ENCODE assay signal across 8 cellular contexts in the genomic region with DNA sequence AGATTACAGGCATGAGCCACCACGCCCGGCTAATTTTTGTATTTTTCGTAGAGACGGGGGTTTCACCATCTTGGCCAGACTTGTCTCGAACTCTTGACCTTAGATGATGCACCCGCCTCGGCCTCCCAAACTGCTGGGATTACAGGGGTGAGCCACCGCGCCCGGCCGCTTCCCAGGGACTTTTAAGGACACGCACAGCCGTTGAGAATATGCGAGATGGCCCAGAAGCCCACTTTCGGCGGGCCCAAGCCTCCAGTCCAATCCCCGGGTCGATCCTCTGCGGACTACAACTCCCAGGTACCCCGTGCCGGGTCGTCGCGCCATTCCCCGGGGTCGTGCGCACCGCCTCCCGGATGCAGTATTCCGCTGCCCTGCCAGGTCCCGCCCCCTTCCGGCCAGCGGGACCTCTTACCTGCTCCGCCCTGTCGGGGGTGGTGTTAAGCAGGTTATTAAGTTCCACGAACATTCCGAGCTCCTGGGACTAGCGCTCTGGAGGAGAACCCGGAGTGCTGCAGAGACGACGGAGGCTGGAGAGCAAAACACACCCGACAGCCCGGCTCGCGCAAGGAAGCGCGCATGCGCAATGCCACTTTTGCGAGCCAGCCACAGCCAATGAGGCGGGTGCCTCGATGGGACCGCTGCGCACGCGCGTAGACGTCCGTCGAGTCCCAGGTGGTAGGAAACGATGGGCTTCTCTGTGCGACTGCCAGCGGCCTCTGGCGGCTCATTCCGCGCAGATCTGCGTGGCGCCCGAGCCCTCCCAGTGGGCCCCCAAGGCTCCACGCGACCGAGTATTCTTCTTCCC. TPM values are rescaled to one million over a fixed set of nuclear protein-coding genes. Genes with fewer than 3 reads are reported as not detected.
DNase-seq lines count a peak whose midpoint lies in the region; ATAC-seq and TF ChIP-seq lines count a peak whose summit lies in the region.

A gene with protein sequence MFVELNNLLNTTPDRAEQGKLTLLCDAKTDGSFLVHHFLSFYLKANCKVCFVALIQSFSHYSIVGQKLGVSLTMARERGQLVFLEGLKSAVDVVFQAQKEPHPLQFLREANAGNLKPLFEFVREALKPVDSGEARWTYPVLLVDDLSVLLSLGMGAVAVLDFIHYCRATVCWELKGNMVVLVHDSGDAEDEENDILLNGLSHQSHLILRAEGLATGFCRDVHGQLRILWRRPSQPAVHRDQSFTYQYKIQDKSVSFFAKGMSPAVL (minus strand): TSS at position 588 of the 805 bp plus-strand sequence. CDS start 122 bp downstream, at position 466.

- H3K27ac ChIP-seq in left ventricle myocardium inferior (replicated peaks) (peak within 1 kb of the TSS; percentile 95), prostate gland (peak within 1 kb of the TSS; percentile 94 to 96), urinary bladder (ENCODE audit: low read depth) (peak within 1 kb of the TSS; percentile 89)

- TF ChIP-seq POLR2A in prostate gland (IDR thresholded peaks at IDR 0.05), result peak; percentile 35

- no peaks in the 10 kb centered on the region for H3K27me3 ChIP-seq in left ventricle myocardium inferior (ENCODE audit: low read depth)
- H3K27me3 ChIP-seq in prostate gland (replicated peaks; ENCODE audit: insufficient read depth), result no peaks in the 10 kb centered on the region

- H3K36me3 Mint-ChIP-seq in T-helper 17 cell (ENCODE audit: low read depth), result no peaks in the 10 kb centered on the region

- ATAC-seq in GM18498 (IDR thresholded peaks at IDR 0.05; ENCODE audit: unreplicated experiment) (peak; percentile 95), HG02938 (IDR thresholded peaks at IDR 0.05; ENCODE audit: unreplicated experiment) (peak; percentile 94), T-helper 17 cell (peak; percentile 96)

- peak within 1 kb of the TSS; percentile 93 for H3K27ac Mint-ChIP-seq in T-helper 17 cell

- H3K9me3 ChIP-seq in T-helper 17 cell (ENCODE audit: control insufficient read depth, low read length, poor library complexity, severe bottlenecking) (no peaks in the 10 kb centered on the region), left ventricle myocardium inferior (replicated peaks) (no peaks in the 10 kb centered on the region), prostate gland (no peaks in the 10 kb centered on the region)

- WGBS in prostate gland, result under 1% methylated on average over 55 of the region's 71 CpGs
- under 1% methylated on average over 71 of the region's 71 CpGs for WGBS in urinary bladder

- peaks cover 17% of the 10 kb centered on the region for H3K36me3 ChIP-seq in left ventricle myocardium inferior
- no peaks in the 10 kb centered on the region for H3K36me3 ChIP-seq in prostate gland
- no peaks in the 10 kb centered on the region for H3K36me3 ChIP-seq in urinary bladder (ENCODE audit: insufficient read depth)

- TF ChIP-seq CTCF in left ventricle myocardium inferior (IDR thresholded peaks at IDR 0.05; ENCODE audit: borderline replicate concordance), result peak; percentile 56
- peak in 2 of 4 experiments; percentile 57 to 62 for TF ChIP-seq CTCF in prostate gland (IDR thresholded peaks at IDR 0.05)

- peak within 1 kb of the TSS; percentile 80 for H3K4me3 ChIP-seq in left ventricle myocardium inferior
- peak within 1 kb of the TSS; percentile 73 to 74 for H3K4me3 ChIP-seq in prostate gland
- H3K4me3 ChIP-seq in urinary bladder (ENCODE audit: low read depth, low read length), result peak within 1 kb of the TSS; percentile 59

- H3K4me1 ChIP-seq in left ventricle myocardium inferior, result peaks cover 17% of the 10 kb centered on the region
- H3K4me1 ChIP-seq in prostate gland (replicated peaks), result peaks cover 6% of the 10 kb centered on the region
- H3K4me1 ChIP-seq in urinary bladder (ENCODE audit: insufficient read depth), result no peaks in the 10 kb centered on the region

- H3K4me3 Mint-ChIP-seq in T-helper 17 cell, result peak within 1 kb of the TSS; percentile 93

- no peaks in the 10 kb centered on the region for H3K27me3 Mint-ChIP-seq in T-helper 17 cell

- intact Hi-C loops in left ventricle myocardium inferior (cut with micrococcal nuclease), result no loop called here
- intact Hi-C loops in prostate gland (cut with DNase I), result no loop called here

- H3K4me1 Mint-ChIP-seq in T-helper 17 cell, result peaks cover 9% of the 10 kb centered on the region

- DNase-seq in NCI-H1694 treated with DMSO at 0.1 percent for 48 hours (lab: John Stamatoyannopoulos, UW) (peak; percentile 64), T-helper 17 cell (peak; percentile 95 to 97 (median 96)), amygdala (lab: John Stamatoyannopoulos, UW) (peak; percentile 81 to 100 (median 95)), left ventricle myocardium inferior (peak; percentile 97), prostate gland (ENCODE audit: low spot score) (peak; percentile 95)

RNA-seq across cellular contexts. Expression of the gene that starts here (rescaled TPM):
- 10 to 100 TPM; 17.1 to 24.3 TPM for total RNA-seq in T-helper 17 cell
- total RNA-seq in left ventricle myocardium inferior, result 20.4 TPM
- total RNA-seq in prostate gland, result 10 to 100 TPM; 34.7 to 45.8 TPM
- 18.9 TPM for total RNA-seq in urinary bladder
- polyA plus RNA-seq in urinary bladder, result 30.7 TPM

Comparison
In these comparisons a context has a peak if more than half of its experiments do, and no peak if none do; other contexts are left out.
1. Peak in every context shown above with its lines: DNase-seq, ATAC-seq, H3K4me3 ChIP-seq and H3K27ac ChIP-seq.